ENCODE assay signal across 35 cellular contexts in the genomic region with DNA sequence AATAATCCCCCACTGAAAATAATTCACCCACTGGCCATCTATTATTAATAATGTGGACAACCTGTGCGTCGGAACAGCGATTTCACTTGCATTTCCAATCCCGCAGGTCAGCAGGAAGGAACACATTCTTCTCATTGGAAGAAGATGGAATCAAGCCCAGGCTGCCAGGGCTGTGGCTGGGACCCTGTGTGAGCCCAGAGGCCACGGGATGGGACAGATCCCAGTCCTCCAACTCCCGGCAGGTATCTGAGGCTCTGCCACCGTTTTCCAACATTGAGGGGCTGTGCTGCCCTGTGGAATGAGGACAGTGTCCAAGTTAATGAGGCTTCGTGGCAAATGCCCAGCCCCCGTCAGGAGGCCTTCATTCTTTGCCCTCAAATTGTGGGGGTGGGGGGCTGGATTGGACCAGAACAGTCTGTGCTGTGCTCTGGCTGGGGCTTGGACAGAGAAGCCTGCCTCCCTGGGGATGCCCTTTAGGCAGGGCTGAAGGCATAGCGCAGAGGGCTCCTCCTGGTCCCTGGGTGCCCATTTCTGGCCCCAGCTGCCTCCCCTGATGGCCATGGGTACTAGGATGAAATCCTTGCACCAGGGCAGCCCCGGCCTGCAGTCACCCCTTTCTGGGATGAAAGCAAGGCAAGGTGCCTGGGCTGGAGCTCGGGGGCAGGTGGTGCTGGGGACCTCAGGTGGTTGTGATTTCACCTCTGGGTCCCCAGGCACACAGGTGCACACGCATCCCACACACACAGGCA.
"Had no signal": no experiment of that assay in that cellular context is flagged by ENCODE, and none has a peak within 500 bp of the region (broad histone marks: within the 10 kb centered on the region; RNA-seq: fewer than 3 reads in every experiment).

No MANE protein-coding gene starts in this region.

- H3K27ac Mint-ChIP-seq: activated B cell treated with CpG ODN at 0.5 μM for 24 hours; activated CD4-positive, alpha-beta memory T cell treated with anti-CD3 and anti-CD28 coated beads for 36 hours; activated naive CD4-positive, alpha-beta T cell treated with anti-CD3 and anti-CD28 coated beads for 36 hours; activated naive CD4-positive, alpha-beta T cell treated with anti-CD3 and anti-CD28 coated beads, Interleukin-2, amount 50 U/mL, for 72 hours; activated T-helper 1 cell treated with anti-CD3 and anti-CD28 coated beads, Interleukin-12 subunit alpha, Interleukin-12 subunit beta, Interleukin-2, Interleukin-4 antibody, amounts not matched to agents 30 ng/mL and 10 ng/mL and 1 ng/mL, durations not matched to agents 14 hours and 24 hours and 36 hours had no signal

- H3K9me3 ChIP-seq: Peyer's patch had no signal

- H3K36me3 ChIP-seq: cardiac muscle cell, Peyer's patch had no signal

- H3K4me3 Mint-ChIP-seq: activated B cell treated with CpG ODN at 0.5 μM for 24 hours; activated CD4-positive, alpha-beta memory T cell treated with anti-CD3 and anti-CD28 coated beads for 36 hours; activated naive CD4-positive, alpha-beta T cell treated with anti-CD3 and anti-CD28 coated beads for 36 hours; activated T-cell treated with anti-CD3 and anti-CD28 coated beads, Interleukin-2, amount 50 U/mL, for 4 hours; activated T-helper 1 cell treated with anti-CD3 and anti-CD28 coated beads, Interleukin-12 subunit alpha, Interleukin-12 subunit beta, Interleukin-2, Interleukin-4 antibody, amounts not matched to agents 30 ng/mL and 10 ng/mL and 1 ng/mL, durations not matched to agents 14 hours and 24 hours and 36 hours; central memory CD8-positive, alpha-beta T cell had no signal

- H3K9me3 Mint-ChIP-seq: activated B cell treated with CpG ODN at 0.5 μM for 24 hours; activated T-cell treated with anti-CD3 and anti-CD28 coated beads, Interleukin-2, amount 50 U/mL, for 4 hours had no signal

- H3K4me3 ChIP-seq: cardiac muscle cell, Peyer's patch, SK-N-MC had no signal

- H3K27me3 Mint-ChIP-seq: activated CD4-positive, alpha-beta memory T cell treated with anti-CD3 and anti-CD28 coated beads for 36 hours had no signal

- H3K27me3 ChIP-seq: cardiac muscle cell, Peyer's patch had no signal

- H3K27ac ChIP-seq: cardiac muscle cell, Peyer's patch, SK-N-MC had no signal

- H3K36me3 Mint-ChIP-seq: activated CD4-positive, alpha-beta memory T cell treated with anti-CD3 and anti-CD28 coated beads for 36 hours had no signal

- H3K4me1 Mint-ChIP-seq: activated B cell treated with CpG ODN at 0.5 μM for 24 hours; central memory CD8-positive, alpha-beta T cell had no signal

- ATAC-seq: activated naive CD4-positive, alpha-beta T cell treated with anti-CD3 and anti-CD28 coated beads, Interleukin-2, amount 50 U/mL, for 72 hours; activated T-cell treated with anti-CD3 and anti-CD28 coated beads, Interleukin-2, amount 50 U/mL, for 4 hours; PC-3 had no signal

- DNase-seq: activated B cell treated with CpG ODN at 0.5 μM for 24 hours; activated CD4-positive, alpha-beta memory T cell treated with anti-CD3 and anti-CD28 coated beads for 36 hours; activated CD4-positive, alpha-beta T cell treated with anti-CD3 and anti-CD28 coated beads for 4 hours; activated CD4-positive, alpha-beta T cell treated with anti-CD3 and anti-CD28 coated beads, Interleukin-2, amount 50 U/mL, for 1 hour; activated CD4-positive, CD25-positive, alpha-beta regulatory T cell treated with anti-CD3 and anti-CD28 coated beads, Interleukin-2, amount 50 U/mL, for 72 hours; activated CD8-positive, alpha-beta memory T cell treated with anti-CD3 and anti-CD28 coated beads, Interleukin-2, amount 50 U/mL, for 4 hours; activated gamma-delta T cell treated with Interleukin-2 at 50 U/mL for 16 hours; activated naive CD4-positive, alpha-beta T cell treated with anti-CD3 and anti-CD28 coated beads for 36 hours; activated T-cell treated with anti-CD3 and anti-CD28 coated beads for 4 hours; activated T-cell treated with anti-CD3 and anti-CD28 coated beads, Interleukin-2, amount 50 U/mL, for 4 hours; anterior cingulate cortex; Kasumi-1; KG1; MM.1S; MV-4-11; NCI-H1092; NCI-H1417; NCI-H146; NCI-H187; NCI-H2029 treated with DMSO at 0.1 percent for 48 hours; NCI-H2107; NCI-H2171; NCI-H510A; NCI-H526; NCI-H748 treated with DMSO at 0.1 percent for 48 hours; NK-92 treated with Interleukin-12 subunit alpha and Interleukin-12 subunit beta, amount 100 ng/mL, for 24 hours; PC-3; Peyer's patch; RPMI8226; SIG-M5 had no signal
